In genomic region chr10:132575320-132576201, GRCh38 we compare ENCODE assay signal across 8 cellular contexts. TPM values are rescaled to one million over a fixed set of nuclear protein-coding genes. Genes with fewer than 3 reads are reported as not detected.
DNase-seq lines count a peak whose midpoint lies in the region; ATAC-seq, FAIRE-seq and TF ChIP-seq lines count a peak whose summit lies in the region.

No MANE protein-coding gene starts in this region.

- no peaks in the 10 kb centered on the region for H3K9me3 ChIP-seq in Panc1 (ENCODE audit: control insufficient read depth, insufficient read depth, low read depth, low read length)
- no peaks in the 10 kb centered on the region for H3K9me3 ChIP-seq in H1 (ENCODE audit: insufficient read depth in 2 of 2, low read depth in 1 of 2, low read length in 1 of 2)
- H3K9me3 ChIP-seq in neural cell (ENCODE audit: low read length): no peaks in the 10 kb centered on the region

- H3F3A ChIP-seq in neural cell (ENCODE audit: insufficient read depth, low read length, poor library complexity, severe bottlenecking): no peaks in the 10 kb centered on the region

- no peak overlapping the region for H3K9ac ChIP-seq in H1 (replicated peaks in 1 of 4; ENCODE audit: extremely low read depth in 1 of 4, low read depth in 3 of 4, low read length in 3 of 4)
- peak overlapping the region; percentile 2 for H3K9ac ChIP-seq in neural cell (ENCODE audit: low read length)

- TF ChIP-seq RAD21 in H1 (IDR thresholded peaks at IDR 0.05 in 1 of 2, conservative IDR thresholded peaks at IDR 0.05 in 1 of 2; ENCODE audit: low read depth in 2 of 2, low read length in 2 of 2) (no peak), neural cell (conservative IDR thresholded peaks at IDR 0.05) (no peak)

- H2BK12ac ChIP-seq in H1 (ENCODE audit: low read depth, low read length): no peak overlapping the region

- peak overlapping the region; percentile 45; the same call in 1 of the 2 replicates for H4K8ac ChIP-seq in H1 (ENCODE audit: extremely low read depth, insufficient read depth, low read length)

- no peak overlapping the region for H2BK5ac ChIP-seq in H1 (ENCODE audit: low read depth, low read length)

- H3K4me3 ChIP-seq in Panc1 (ENCODE audit: low read depth in 2 of 2, low read length in 2 of 2) (peak overlapping the region; percentile 18 to 42), H1 (ENCODE audit: extremely low read depth in 1 of 4, insufficient read depth in 2 of 4, low read depth in 3 of 4, low read length in 4 of 4) (no peak overlapping the region), neural cell (ENCODE audit: low read length) (no peak overlapping the region)

- H4K20me1 ChIP-seq in H1 (replicated peaks in 1 of 2; ENCODE audit: control insufficient read depth in 1 of 2, insufficient read depth in 2 of 2, low read length in 2 of 2) (peaks cover 8 to 26% of the 10 kb centered on the region in 2 experiments), neural cell (ENCODE audit: insufficient read depth) (no peaks in the 10 kb centered on the region)

- H3K18ac ChIP-seq in H1 (ENCODE audit: extremely low read depth, low read length): no peak overlapping the region

- TF ChIP-seq POLR2A in H1 (IDR thresholded peaks at IDR 0.05; ENCODE audit: control extremely low read depth in 1 of 2, low read depth in 2 of 2, low read length in 2 of 2): no peak

- H3K56ac ChIP-seq in H1 (replicated peaks; ENCODE audit: insufficient read length, low read depth, low read length): no peak overlapping the region

- no peak overlapping the region for H2BK120ac ChIP-seq in H1 (replicated peaks; ENCODE audit: low read depth, low read length)

- in situ Hi-C loops in Panc1 (cut with HindIII; ENCODE audit: low pct_unique_long_range_greater_than_20kb, low sequenced_read_pairs): no loop called here

- H3K27me3 ChIP-seq in Panc1 (ENCODE audit: control insufficient read depth, insufficient read depth, low read length): no peaks in the 10 kb centered on the region
- H3K27me3 ChIP-seq in H1 (replicated peaks in 1 of 4; ENCODE audit: control insufficient read depth in 3 of 4, extremely low read depth in 1 of 4, insufficient read depth in 3 of 4, low read length in 3 of 4): no peaks in the 10 kb centered on the region; a peak in 1 of 7 replicates
- no peaks in the 10 kb centered on the region for H3K27me3 ChIP-seq in neural cell (ENCODE audit: insufficient read depth, low read depth, low read length)

- CTCF ChIA-PET in Panc1 (lab: Charles Lee): no interaction called here
- CTCF ChIA-PET in H1 (lab: Charles Lee; ENCODE audit: partially characterized antibody): interaction anchor here (1.0 to 2.4 kb wide), 5 partner anchors 17 to 117 kb away, joined by 3 to 11 read pairs (median 5); no protein-coding TSS in a partner anchor

- no peak overlapping the region for H2BK20ac ChIP-seq in H1 (ENCODE audit: low read length)

- H3K36me3 ChIP-seq in Panc1 (ENCODE audit: control insufficient read depth, insufficient read depth, low read length) (no peaks in the 10 kb centered on the region), H1 (ENCODE audit: control insufficient read depth in 2 of 4, insufficient read depth in 4 of 4, low read length in 3 of 4) (no peaks in the 10 kb centered on the region), neural cell (ENCODE audit: insufficient read depth, low read length) (no peaks in the 10 kb centered on the region)

- no peak overlapping the region for H2BK15ac ChIP-seq in H1 (ENCODE audit: low read length)

- BruUV-seq in Panc1 (replicated peaks; lab: Mats Ljungman, UMichigan): no TSS peak

- intact Hi-C loops in Right ventricle myocardium inferior (cut with DNase I): loop anchor here (5.0 kb wide), 1 partner anchor 33 kb away; no protein-coding TSS in a partner anchor
- intact Hi-C loops in cardiac septum (cut with DNase I): loop anchor here (2.0 to 5.0 kb wide), 3 partner anchors 38 to 117 kb away; partner anchors contain the start of gene INPP5A
- intact Hi-C loops in Panc1 (cut with micrococcal nuclease; ENCODE audit: unreplicated experiment): loop anchor here (5.0 kb wide), 1 partner anchor 33 kb away; no protein-coding TSS in a partner anchor

- H3K4me2 ChIP-seq in H1 (ENCODE audit: insufficient read depth in 1 of 2, low read depth in 2 of 2, low read length in 2 of 2): no peak overlapping the region
- H3K4me2 ChIP-seq in neural cell (ENCODE audit: low read length): no peak overlapping the region

- no peak overlapping the region for H3K4ac ChIP-seq in H1 (replicated peaks; ENCODE audit: insufficient read length, low read depth, low read length)

- H3K23ac ChIP-seq in H1 (ENCODE audit: insufficient read length): no peak overlapping the region

- TF ChIP-seq EP300 in H1 (IDR thresholded peaks at IDR 0.05; ENCODE audit: borderline replicate concordance in 1 of 2, low read depth in 2 of 2, low read length in 2 of 2): no peak
- no peak for TF ChIP-seq EP300 in neural cell (conservative IDR thresholded peaks at IDR 0.05; ENCODE audit: poor library complexity, severe bottlenecking)

- TF ChIP-seq CTCF in Panc1 (IDR thresholded peaks at IDR 0.05): no peak
- TF ChIP-seq CTCF in H1 (IDR thresholded peaks at IDR 0.05; ENCODE audit: control extremely low read depth in 1 of 3, insufficient read depth in 1 of 3, low read depth in 1 of 3, low read length in 3 of 3): no peak
- no peak for TF ChIP-seq CTCF in neural cell (IDR thresholded peaks at IDR 0.05; ENCODE audit: poor library complexity, severe bottlenecking)

- H4K5ac ChIP-seq in H1 (ENCODE audit: insufficient read length, low read depth, low read length): no peak overlapping the region

- WGBS in H1 (ENCODE audit: extremely low coverage in 1 of 2, insufficient coverage in 1 of 2, insufficient read length in 1 of 2, insufficient replicate concordance in 2 of 2, low coverage in 1 of 2, low lambda C conversion rate in 2 of 2, missing lambda C conversion rate in 1 of 2), 2 experiments: 89% methylated on average over 19 of the region's 21 CpGs; no CpG with 5 or more reads in 1 of the 2 experiments

- peak; percentile 43 for ATAC-seq in Right ventricle myocardium inferior
- ATAC-seq in HG02759 (IDR thresholded peaks at IDR 0.05; ENCODE audit: unreplicated experiment): peak; percentile 39
- peak; percentile 48 for ATAC-seq in Panc1

- peaks cover 3% of the 10 kb centered on the region; the same call in 1 of the 2 replicates for H3K23me2 ChIP-seq in H1 (ENCODE audit: low read depth, low read length)

- no peaks in the 10 kb centered on the region for H3K9me2 ChIP-seq in neural cell (ENCODE audit: insufficient read depth, low read length)

- H4K91ac ChIP-seq in H1 (replicated peaks; ENCODE audit: insufficient read length, low read length): no peak overlapping the region

- H3K79me1 ChIP-seq in H1 (ENCODE audit: low read depth, low read length): peaks cover 10% of the 10 kb centered on the region

- POLR2A ChIA-PET in Panc1 (lab: Charles Lee): no interaction called here
- POLR2A ChIA-PET in H1 (lab: Charles Lee; ENCODE audit: partially characterized antibody): interaction anchor here (0.6 to 0.9 kb wide), 2 partner anchors 13 to 17 kb away, joined by 3 to 4 read pairs; no protein-coding TSS in a partner anchor

- H2AK5ac ChIP-seq in H1 (ENCODE audit: low read depth, low read length): peak overlapping the region; percentile 1; the same call in 1 of the 2 replicates

- DNase-seq in Right ventricle myocardium inferior (ENCODE audit: missing footprints): peak; percentile 76
- DNase-seq in cardiac septum (ENCODE audit: low spot score): no peak
- DNase-seq in Panc1 (ENCODE audit: low read depth, low spot score): peak; percentile 32
- no peak for DNase-seq in H1 (ENCODE audit: low read depth in 1 of 2, low spot score in 2 of 2)
- no peak for DNase-seq in T-helper 9 cell
- DNase-seq in SHP77 (lab: John Stamatoyannopoulos, UW): no peak

- FAIRE-seq in H1 (lab: Jason Lieb, UNC): no peak

- H3K27ac ChIP-seq in Panc1 (ENCODE audit: low read length) (peak overlapping the region; percentile 75), H1 (ENCODE audit: low read depth, low read length) (no peak overlapping the region), neural cell (ENCODE audit: low read length) (peak overlapping the region; percentile 47)

- peaks cover 0 to 3% of the 10 kb centered on the region in 2 experiments; a peak in 1 of 4 replicates for H3K79me2 ChIP-seq in H1 (ENCODE audit: control insufficient read depth in 1 of 2, insufficient read depth in 2 of 2, low read length in 2 of 2)
- no peaks in the 10 kb centered on the region for H3K79me2 ChIP-seq in neural cell (replicated peaks; ENCODE audit: insufficient read depth, low read length)

- H3K4me1 ChIP-seq in Panc1 (ENCODE audit: control insufficient read depth, insufficient read depth, low read length) (peaks cover 79% of the 10 kb centered on the region), H1 (replicated peaks in 1 of 4; ENCODE audit: control insufficient read depth in 3 of 4, insufficient read depth in 4 of 4, low read length in 3 of 4) (peaks cover 7 to 34% (median 22%) of the 10 kb centered on the region in 4 experiments)

- H2AFZ ChIP-seq in H1 (ENCODE audit: low read length): no peak overlapping the region
- no peak overlapping the region for H2AFZ ChIP-seq in neural cell (ENCODE audit: low read depth, low read length)

- no peak overlapping the region for H3K14ac ChIP-seq in H1 (ENCODE audit: insufficient read length)

TF ChIP-seq in H1, 55 proteins besides CTCF, POLR2A, EP300 and RAD21:
- TF ChIP-seq NANOG (IDR thresholded peaks at IDR 0.05; ENCODE audit: insufficient read depth, low read depth, low read length, poor library complexity, severe bottlenecking): no peak

TF ChIP-seq in neural cell, 6 proteins besides CTCF, POLR2A, EP300 and RAD21 (continues in another document):
- TF ChIP-seq POLR2AphosphoS5 (IDR thresholded peaks at IDR 0.05) (peak; percentile 53), MXI1 (conservative IDR thresholded peaks at IDR 0.05; ENCODE audit: poor library complexity, severe bottlenecking) (no peak)

RNA-seq across cellular contexts. Expression of gene INPP5A, which starts 38.0 kb away (rescaled TPM):
- total RNA-seq in Right ventricle myocardium inferior (108 TPM), cardiac septum (121 TPM), Panc1 (2021; ENCODE audit: unreplicated experiment) (60.0 TPM)
- polyA plus RNA-seq in Panc1 (2012; ENCODE audit: insufficient read length): 78.4 TPM
- total RNA-seq in H1 (2021; fragmentation: NEBNext Ultra II Directional; extraction: Animal tissue kit (Norgen Biotek cat#: 25700)): 25.5 and 27.5 TPM in 2 replicates
- polyA plus RNA-seq in H1 (2011; rRNA removed) (16.8 and 19.7 TPM in 2 replicates), neural cell (44.5 and 48.8 TPM in 2 replicates)
- polyA plus RNA-seq in H1 (2011; cell fraction: cytosol; rRNA removed): 15.9 TPM
- 12.0 TPM for polyA plus RNA-seq in H1 (2011; cell fraction: nucleus; rRNA removed)
- 16.0 to 19.8 TPM (median 18.0 TPM) in 4 replicates for polyA plus RNA-seq in H1 (2012, experiment 1 of 2)
- 19.3 TPM for polyA plus RNA-seq in H1 (2012, experiment 2 of 2)
- polyA plus RNA-seq in H1 (2013, experiment 1 of 2): 15.4 TPM
- polyA plus RNA-seq in H1 (2013, experiment 2 of 2): 14.7 TPM
- polyA minus RNA-seq in H1 (2011; rRNA and poly(A)+ RNA removed): 21.6 and 22.1 TPM in 2 replicates
- polyA minus RNA-seq in H1 (2011; cell fraction: cytosol; rRNA and poly(A)+ RNA removed): 12.3 TPM
- 12.1 TPM for polyA minus RNA-seq in H1 (2011; cell fraction: nucleus; rRNA and poly(A)+ RNA removed)
- 86.2 and 89.9 TPM in 2 replicates for polyA minus RNA-seq in neural cell

Comparison
In these comparisons a context has a peak if more than half of its experiments do, and no peak if none do; other contexts are left out.
1. DNase-seq: peak in Right ventricle myocardium inferior (single experiment) and Panc1 (single experiment); none in cardiac septum (single experiment), H1 (0 of 2), T-helper 9 cell (single experiment) and SHP77 (0 of 2).
2. H3K4me3 ChIP-seq: peak in Panc1 (2 of 2); none in H1 (0 of 4) and neural cell (single experiment).
3. Peak in every context shown above with its lines, with median percentiles within 50 percentile points of each other: ATAC-seq.